ENCODE assay signal across 23 cellular contexts in genomic region chr2:172947461-172947860, GRCh38.
"Had no signal": no experiment of that assay in that cellular context is flagged by ENCODE, and none has a peak within 500 bp of the region (broad histone marks: within the 10 kb centered on the region; RNA-seq: fewer than 3 reads in every experiment).

No MANE protein-coding gene starts in this region.

- DNase-seq: activated CD4-positive, alpha-beta T cell treated with anti-CD3 and anti-CD28 coated beads for 4 hours; activated CD4-positive, alpha-beta T cell treated with anti-CD3 and anti-CD28 coated beads, Interleukin-2, amount 50 U/mL, for 48 hours; activated CD8-positive, alpha-beta memory T cell treated with anti-CD3 and anti-CD28 coated beads for 24 hours; activated gamma-delta T cell treated with Interleukin-2 at 50 U/mL for 16 hours; activated naive CD4-positive, alpha-beta T cell treated with anti-CD3 and anti-CD28 coated beads, Interleukin-2, amount 50 U/mL, for 16 hours; amniotic stem cell; effector CD8-positive, alpha-beta T cell; foreskin keratinocyte; heart left ventricle; naive B cell; nephron progenitor cell; ovary; right lobe of liver; stimulated activated CD4-positive, alpha-beta T cell treated with anti-CD3 and anti-CD28 coated beads, Interleukin-2, amount 100 ng/mL, for 48 hours; stimulated activated naive CD4-positive, alpha-beta T cell treated with Interleukin-2 at 50 U/mL for 16 hours had no signal

- H3K27ac ChIP-seq: foreskin keratinocyte, heart left ventricle, ovary, tibial nerve had no signal

- H3K27ac Mint-ChIP-seq: activated T-helper 1 cell treated with anti-CD3 and anti-CD28 coated beads, Interleukin-12 subunit alpha, Interleukin-12 subunit beta, Interleukin-2, Interleukin-4 antibody, amounts not matched to agents 30 ng/mL and 10 ng/mL and 1 ng/mL, durations not matched to agents 14 hours and 24 hours and 36 hours; mesothelial cell of epicardium; naive B cell; nephron progenitor cell; progenitor cell of endocrine pancreas had no signal

- H3K9me3 ChIP-seq: heart left ventricle, ovary, right lobe of liver, tibial nerve had no signal

- H3K27me3 ChIP-seq: foreskin keratinocyte, heart left ventricle, ovary, right lobe of liver had no signal

- H3K4me1 Mint-ChIP-seq: central memory CD8-positive, alpha-beta T cell; naive B cell; nephron progenitor cell had no signal

- H3K9me3 Mint-ChIP-seq: central memory CD8-positive, alpha-beta T cell; nephron progenitor cell had no signal

- ATAC-seq: foreskin keratinocyte, heart left ventricle, right lobe of liver had no signal

- H3K4me3 ChIP-seq: heart left ventricle, ovary, right lobe of liver, tibial nerve had no signal

- H3K4me3 Mint-ChIP-seq: activated T-helper 1 cell treated with anti-CD3 and anti-CD28 coated beads, Interleukin-12 subunit alpha, Interleukin-12 subunit beta, Interleukin-2, Interleukin-4 antibody, amounts not matched to agents 30 ng/mL and 10 ng/mL and 1 ng/mL, durations not matched to agents 14 hours and 24 hours and 36 hours; central memory CD8-positive, alpha-beta T cell; mesothelial cell of epicardium; naive B cell; nephron progenitor cell had no signal

- H3K4me1 ChIP-seq: heart left ventricle, tibial nerve had no signal

- FAIRE-seq: bronchial epithelial cell, colon, endometrium had no signal

- H3K36me3 Mint-ChIP-seq: mesothelial cell of epicardium, naive B cell had no signal

- H3K36me3 ChIP-seq: heart left ventricle, ovary, right lobe of liver, tibial nerve had no signal
